In the genomic region with DNA sequence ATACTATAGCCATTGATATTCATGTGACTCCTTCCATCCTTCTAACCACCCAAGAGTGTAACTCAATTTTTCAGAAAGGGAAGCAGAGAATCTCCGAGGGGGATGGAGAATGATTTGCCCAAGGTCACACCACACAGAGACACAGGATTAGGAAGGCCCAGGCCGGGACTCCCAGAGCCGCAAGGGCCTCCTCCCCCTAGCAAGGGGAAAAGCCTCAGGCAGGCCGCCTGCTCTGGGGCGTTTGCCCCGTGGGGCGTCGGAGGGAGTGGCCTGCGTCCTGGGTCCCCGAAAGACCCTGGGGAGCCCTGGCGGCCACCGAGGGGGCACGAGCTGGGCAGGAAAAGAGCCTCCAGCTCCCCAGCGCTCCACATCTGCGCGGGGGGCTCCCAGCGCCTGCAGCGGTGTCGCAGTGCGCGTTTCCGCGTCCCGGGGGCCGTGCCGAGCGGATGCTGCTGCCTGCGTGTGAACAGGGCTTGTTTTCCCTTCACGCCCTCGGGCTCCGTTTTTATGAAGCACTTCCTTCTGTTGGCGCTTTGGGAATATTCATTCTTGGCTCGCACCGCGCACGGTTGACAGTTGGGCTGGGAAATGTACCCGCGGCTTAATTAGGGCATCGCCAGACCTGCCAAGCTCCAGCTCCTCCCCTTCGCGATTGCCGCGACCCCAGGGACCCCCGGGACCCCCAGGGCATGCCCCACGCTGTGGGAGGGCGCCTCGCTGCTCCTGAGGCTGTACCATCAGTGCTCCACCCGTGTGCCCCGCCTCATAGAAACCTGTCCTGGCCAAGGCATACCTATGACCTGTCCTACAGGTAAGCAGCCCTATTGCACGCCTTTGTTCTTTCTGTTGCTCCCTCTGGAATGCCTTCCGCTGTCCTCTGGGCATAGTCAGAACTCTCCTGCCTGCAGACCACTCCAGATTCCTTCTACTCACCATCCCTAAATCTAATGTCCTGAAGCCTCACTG, we compare ENCODE assay signal across 11 cellular contexts.
DNase-seq lines count a peak whose midpoint lies in the region; ATAC-seq and TF ChIP-seq lines count a peak whose summit lies in the region.
"Had no signal": no experiment of that assay in that cellular context is flagged by ENCODE, and none has a peak within 500 bp of the region (broad histone marks: within the 10 kb centered on the region; RNA-seq: fewer than 3 reads in every experiment).

No MANE protein-coding gene starts in this region.

- H3K4me1 Mint-ChIP-seq in activated T-helper 2 cell treated with anti-CD3 and anti-CD28 coated beads, Interferon-gamma antibody, Interleukin-2, Interleukin-4, amounts not matched to agents 10 μg/mL and 5 μg/mL and 100 μg/mL, durations not matched to agents 14 hours and 24 hours and 36 hours (ENCODE audit: low read depth): no peaks in the 10 kb centered on the region
- H3K4me1 Mint-ChIP-seq: activated naive CD8-positive, alpha-beta T cell treated with anti-CD3 and anti-CD28 coated beads for 36 hours; CD8-positive, alpha-beta memory T cell had no signal

- H3K9me3 Mint-ChIP-seq in activated T-helper 2 cell treated with anti-CD3 and anti-CD28 coated beads, Interferon-gamma antibody, Interleukin-2, Interleukin-4, amounts not matched to agents 10 μg/mL and 5 μg/mL and 100 μg/mL, durations not matched to agents 14 hours and 24 hours and 36 hours: no peaks in the 10 kb centered on the region
- H3K9me3 Mint-ChIP-seq: activated naive CD8-positive, alpha-beta T cell treated with anti-CD3 and anti-CD28 coated beads for 36 hours had no signal

- intact Hi-C loops in activated T-helper 2 cell treated with anti-CD3 and anti-CD28 coated beads, Interferon-gamma antibody, Interleukin-2, Interleukin-4, amounts not matched to agents 10 μg/mL and 5 μg/mL and 100 μg/mL, durations not matched to agents 14 hours and 24 hours and 36 hours (cut with micrococcal nuclease): no loop called here
- intact Hi-C loops in spleen (cut with DNase I; ENCODE audit: low total_unique reads): no loop called here

- no peaks in the 10 kb centered on the region for H4K20me1 ChIP-seq in fibroblast of lung (ENCODE audit: control insufficient read depth, extremely low read depth, insufficient read depth, low read length)
- no peaks in the 10 kb centered on the region for H4K20me1 ChIP-seq in osteoblast (ENCODE audit: insufficient read depth, low read length)

- H3K4me1 ChIP-seq in NT2/D1 (ENCODE audit: insufficient read depth, insufficient read length) (peaks cover 23% of the 10 kb centered on the region), fibroblast of lung (ENCODE audit: control insufficient read depth, extremely low read depth, insufficient read depth, low read length) (no peaks in the 10 kb centered on the region), osteoblast (ENCODE audit: insufficient read depth, low read length) (peaks cover 9% of the 10 kb centered on the region), spleen (peaks cover 0 to 11% (median 9%) of the 10 kb centered on the region in 6 donors)

- peak overlapping the region; percentile 35 for H3K9ac ChIP-seq in NT2/D1 (ENCODE audit: insufficient read length, low read depth)
- H3K9ac ChIP-seq in fibroblast of lung (ENCODE audit: insufficient read depth, low read length): no peak overlapping the region

- H3K9me3 ChIP-seq in NT2/D1 (ENCODE audit: insufficient read depth, low read length) (no peaks in the 10 kb centered on the region), fibroblast of lung (ENCODE audit: control insufficient read depth, insufficient read depth, low read depth, low read length) (no peaks in the 10 kb centered on the region), osteoblast (ENCODE audit: low read depth, low read length) (no peaks in the 10 kb centered on the region), spleen (no peaks in the 10 kb centered on the region)

- H3K4me3 Mint-ChIP-seq in activated T-helper 2 cell treated with anti-CD3 and anti-CD28 coated beads, Interferon-gamma antibody, Interleukin-2, Interleukin-4, amounts not matched to agents 10 μg/mL and 5 μg/mL and 100 μg/mL, durations not matched to agents 14 hours and 24 hours and 36 hours (ENCODE audit: low read depth): no peak overlapping the region
- H3K4me3 Mint-ChIP-seq: activated naive CD8-positive, alpha-beta T cell treated with anti-CD3 and anti-CD28 coated beads for 36 hours had no signal

- H3K4me3 ChIP-seq in AG10803 (ENCODE audit: low read length) (peak overlapping the region; percentile 33), NT2/D1 (ENCODE audit: insufficient read length, low read depth) (peak overlapping the region; percentile 13), fibroblast of lung (replicated peaks in 1 of 4; ENCODE audit: control extremely low read depth in 1 of 4, insufficient read depth in 1 of 4, low read depth in 3 of 4, low read length in 4 of 4) (peak overlapping the region in 1 of 4 experiments; percentile 17), osteoblast (ENCODE audit: insufficient read depth, low read length) (peak overlapping the region; percentile 63), spleen (peak overlapping the region in 3 of 8 donors; percentile 4 to 45 (median 17))

- H3K27me3 Mint-ChIP-seq in activated T-helper 2 cell treated with anti-CD3 and anti-CD28 coated beads, Interferon-gamma antibody, Interleukin-2, Interleukin-4, amounts not matched to agents 10 μg/mL and 5 μg/mL and 100 μg/mL, durations not matched to agents 14 hours and 24 hours and 36 hours (ENCODE audit: low read depth): peaks cover 18% of the 10 kb centered on the region

- H3K4me2 ChIP-seq in fibroblast of lung (ENCODE audit: extremely low read depth, insufficient read depth, low read length): peak overlapping the region; percentile 57
- H3K4me2 ChIP-seq in osteoblast (ENCODE audit: insufficient read depth, low read length): peak overlapping the region; percentile 82

- peak; percentile 65 for DNase-seq in AG10803 (ENCODE audit: low read depth)
- no peak for DNase-seq in NT2/D1 (ENCODE audit: low read depth, low spot score)
- DNase-seq in fibroblast of lung (ENCODE audit: low read depth in 2 of 2): peak in 1 of 2 donors; percentile 19
- peak; percentile 95 for DNase-seq in osteoblast (ENCODE audit: insufficient read length, low spot score, missing footprints)
- no peak for DNase-seq in activated T-helper 2 cell treated with anti-CD3 and anti-CD28 coated beads, Interferon-gamma antibody, Interleukin-2, Interleukin-4, amounts not matched to agents 10 μg/mL and 5 μg/mL and 100 μg/mL, durations not matched to agents 14 hours and 24 hours and 36 hours (ENCODE audit: low spot score)
- DNase-seq in spleen: no peak
- DNase-seq: activated CD4-positive, alpha-beta T cell treated with anti-CD3 and anti-CD28 coated beads for 1 hour; activated naive CD8-positive, alpha-beta T cell treated with anti-CD3 and anti-CD28 coated beads for 36 hours; CD8-positive, alpha-beta memory T cell had no signal

- TF ChIP-seq CTCF in AG10803 (conservative IDR thresholded peaks at IDR 0.05; ENCODE audit: low read length) (no peak), fibroblast of lung (conservative IDR thresholded peaks at IDR 0.05 in 1 of 2, IDR thresholded peaks at IDR 0.05 in 1 of 2; ENCODE audit: low read depth in 1 of 2, low read length in 2 of 2) (no peak), osteoblast (IDR thresholded peaks at IDR 0.05; ENCODE audit: extremely low read depth, low read depth, low read length) (no peak), spleen (IDR thresholded peaks at IDR 0.05 in 8 of 11, conservative IDR thresholded peaks at IDR 0.05 in 3 of 11) (no peak)

- TF ChIP-seq POLR2A in spleen (IDR thresholded peaks at IDR 0.05): no peak

- H2AFZ ChIP-seq in fibroblast of lung (ENCODE audit: low read length) (no peak overlapping the region), osteoblast (ENCODE audit: low read length) (peak overlapping the region; percentile 82)

- H3K79me2 ChIP-seq in fibroblast of lung (ENCODE audit: control insufficient read depth, insufficient read depth, low read length) (no peaks in the 10 kb centered on the region), osteoblast (ENCODE audit: insufficient read depth, low read length) (no peaks in the 10 kb centered on the region)

- no peaks in the 10 kb centered on the region for H3K36me3 Mint-ChIP-seq in activated T-helper 2 cell treated with anti-CD3 and anti-CD28 coated beads, Interferon-gamma antibody, Interleukin-2, Interleukin-4, amounts not matched to agents 10 μg/mL and 5 μg/mL and 100 μg/mL, durations not matched to agents 14 hours and 24 hours and 36 hours (ENCODE audit: low read depth)
- H3K36me3 Mint-ChIP-seq: activated naive CD8-positive, alpha-beta T cell treated with anti-CD3 and anti-CD28 coated beads for 36 hours; CD8-positive, alpha-beta memory T cell had no signal

- H3K27ac Mint-ChIP-seq in activated T-helper 2 cell treated with anti-CD3 and anti-CD28 coated beads, Interferon-gamma antibody, Interleukin-2, Interleukin-4, amounts not matched to agents 10 μg/mL and 5 μg/mL and 100 μg/mL, durations not matched to agents 14 hours and 24 hours and 36 hours: no peak overlapping the region
- H3K27ac Mint-ChIP-seq: activated naive CD8-positive, alpha-beta T cell treated with anti-CD3 and anti-CD28 coated beads for 36 hours; CD8-positive, alpha-beta memory T cell had no signal

- H3K27me3 ChIP-seq in NT2/D1 (ENCODE audit: insufficient read depth, insufficient read length): peaks cover 100% of the 10 kb centered on the region
- H3K27me3 ChIP-seq in fibroblast of lung (ENCODE audit: control insufficient read depth, insufficient read depth, low read length): peaks cover 29% of the 10 kb centered on the region
- no peaks in the 10 kb centered on the region for H3K27me3 ChIP-seq in osteoblast (ENCODE audit: insufficient read depth, low read length)
- H3K27me3 ChIP-seq in spleen (replicated peaks in 1 of 7): peaks cover 0 to 85% (median 19%) of the 10 kb centered on the region in 7 donors

- H3K27ac ChIP-seq in fibroblast of lung (ENCODE audit: insufficient read depth, low read length): no peak overlapping the region
- H3K27ac ChIP-seq in osteoblast (ENCODE audit: low read depth, low read length): peak overlapping the region; percentile 61
- H3K27ac ChIP-seq in spleen: no peak overlapping the region

- H3K36me3 ChIP-seq in NT2/D1 (ENCODE audit: insufficient read depth, insufficient read length, low read length) (no peaks in the 10 kb centered on the region), fibroblast of lung (ENCODE audit: control insufficient read depth, insufficient read depth, low read length) (no peaks in the 10 kb centered on the region), osteoblast (ENCODE audit: insufficient read depth, low read length) (no peaks in the 10 kb centered on the region), spleen (no peaks in the 10 kb centered on the region)

- WGBS in spleen, 5 donors: 10 to 14% (median 12%) methylated on average over 23 to 51 of the region's 51 CpGs

- no peak for ATAC-seq in GM18909 (IDR thresholded peaks at IDR 0.05; ENCODE audit: poor library complexity, unreplicated experiment)
- no peak for ATAC-seq in HG02798 (IDR thresholded peaks at IDR 0.05; ENCODE audit: poor library complexity, unreplicated experiment)

Comparison
In these comparisons a context has a peak if more than half of its experiments do, and no peak if none do; other contexts are left out.
1. DNase-seq: peak in AG10803 (single experiment) and osteoblast (single experiment); none in NT2/D1 (single experiment), activated T-helper 2 cell treated with anti-CD3 and anti-CD28 coated beads, Interferon-gamma antibody, Interleukin-2, Interleukin-4, amounts not matched to agents 10 μg/mL and 5 μg/mL and 100 μg/mL, durations not matched to agents 14 hours and 24 hours and 36 hours (single experiment) and spleen (single experiment).